ENCODE assay signal across 8 cellular contexts in the genomic region with DNA sequence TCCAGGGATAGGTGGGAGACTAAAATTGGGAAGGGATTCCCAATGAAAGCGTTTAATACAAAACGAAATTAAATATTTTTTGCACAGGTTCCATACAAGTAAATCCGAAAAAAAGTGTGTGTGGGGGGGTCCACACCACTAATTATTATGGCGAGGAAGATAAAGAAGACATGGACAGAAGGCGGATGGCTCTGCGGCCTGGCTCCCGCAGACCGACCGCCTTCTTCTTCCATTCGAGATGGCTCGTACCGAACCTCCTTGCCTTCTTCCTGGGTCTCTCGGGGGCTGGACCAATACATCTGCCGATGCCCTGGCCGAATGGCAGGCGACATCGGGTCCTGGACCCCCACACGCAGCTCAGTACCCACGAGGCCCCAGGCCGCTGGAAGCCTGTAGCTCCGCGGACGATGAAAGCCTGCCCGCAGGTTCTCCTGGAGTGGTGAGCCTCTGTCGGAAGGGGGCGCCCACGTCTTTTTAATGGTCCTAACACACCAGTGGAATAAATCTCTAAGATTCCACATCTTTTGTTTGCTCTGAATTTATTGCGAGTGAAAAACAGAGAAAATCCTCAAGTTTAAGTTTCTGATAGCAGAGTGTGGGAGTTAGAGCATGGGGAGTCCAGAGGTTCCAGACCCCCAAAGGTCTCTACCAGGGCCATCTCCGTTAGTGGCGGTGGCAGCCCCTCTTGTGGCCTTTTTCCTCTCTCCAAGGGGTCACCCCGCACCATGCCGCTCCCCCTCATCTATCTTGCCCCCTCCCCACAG. TPM values are rescaled to one million over a fixed set of nuclear protein-coding genes. Genes with fewer than 3 reads are reported as not detected.
A peak's percentile ranks its signal among the peaks of the same experiment; 100 is the strongest.
DNase-seq lines count a peak whose midpoint lies in the region; ATAC-seq, FAIRE-seq and TF ChIP-seq lines count a peak whose summit lies in the region.
"Had no signal": no experiment of that assay in that cellular context is flagged by ENCODE, and none has a peak within 500 bp of the region (broad histone marks: within the 10 kb centered on the region; RNA-seq: fewer than 3 reads in every experiment).

No MANE protein-coding gene starts in this region.

- peaks cover 0 to 7% of the 10 kb centered on the region in 2 donors for H3K4me1 ChIP-seq in kidney (ENCODE audit: control insufficient read depth in 1 of 2, insufficient read depth in 1 of 2, low read depth in 1 of 2, low read length in 2 of 2)

- in situ Hi-C loops in T47D (cut with HindIII; ENCODE audit: low pct_unique_long_range_greater_than_20kb, low sequenced_read_pairs) = no loop called here

- DNase-seq in NCI-H2107 (lab: John Stamatoyannopoulos, UW) = peak; percentile 52
- DNase-seq in WERI-Rb-1 = peak; percentile 89
- peak; percentile 80 to 84 for DNase-seq in T47D (ENCODE audit: low read depth in 1 of 2, low spot score in 1 of 2)
- DNase-seq in kidney = peak; percentile 92
- peak; percentile 38 to 66 for DNase-seq in stimulated activated CD4-positive, alpha-beta T cell treated with anti-CD3 and anti-CD28 coated beads, Interleukin-1b, Interleukin-23, amount 100 ng/mL, for 1 hour (ENCODE audit: low read depth in 2 of 2)

- TF ChIP-seq CTCF in GM12874 (IDR thresholded peaks at IDR 0.05; ENCODE audit: insufficient read depth, low read depth, low read length) = peak; percentile 72
- TF ChIP-seq CTCF in WERI-Rb-1 (IDR thresholded peaks at IDR 0.05; ENCODE audit: low read depth, low read length) = peak; percentile 78
- peak; percentile 73 for TF ChIP-seq CTCF in kidney (IDR thresholded peaks at IDR 0.05; ENCODE audit: borderline replicate concordance, extremely low read depth, insufficient read depth)

- peaks cover 15% of the 10 kb centered on the region for H3K9me3 ChIP-seq in WERI-Rb-1 (ENCODE audit: severe bottlenecking)
- H3K9me3 ChIP-seq in kidney (ENCODE audit: control insufficient read depth in 1 of 2, low read length in 2 of 2) = no peaks in the 10 kb centered on the region

- H3K4me3 ChIP-seq in WERI-Rb-1 (ENCODE audit: low read depth, low read length) = peak overlapping the region; percentile 0; the same call in 1 of the 2 replicates
- peak overlapping the region in 1 of 2 donors; percentile 20 for H3K4me3 ChIP-seq in kidney (ENCODE audit: low read length in 2 of 2)

- peaks cover 100% of the 10 kb centered on the region for H3K27me3 ChIP-seq in WERI-Rb-1 (ENCODE audit: insufficient read depth, low read depth, severe bottlenecking)

- H3K27ac ChIP-seq in WERI-Rb-1 (no peak overlapping the region), kidney (ENCODE audit: low read depth in 2 of 2, low read length in 2 of 2) (no peak overlapping the region)

- intact Hi-C loops in kidney (cut with DNase I) = loop anchor here (10.0 kb wide), 1 partner anchor 70 kb away; no protein-coding TSS in a partner anchor

- FAIRE-seq in kidney (lab: Jason Lieb, UNC) = no peak

- no peak for ATAC-seq in GM21717 (IDR thresholded peaks at IDR 0.05; ENCODE audit: unreplicated experiment)

- H3K9ac ChIP-seq in kidney (ENCODE audit: low read length in 2 of 2) = no peak overlapping the region

- H3K36me3 ChIP-seq in WERI-Rb-1 (no peaks in the 10 kb centered on the region), kidney (ENCODE audit: control insufficient read depth in 1 of 2, insufficient read depth in 2 of 2, low read length in 2 of 2) (no peaks in the 10 kb centered on the region)

RNA-seq across cellular contexts. Expression of gene PRAC2, which starts 1.4 kb away (rescaled TPM):
- not detected for total RNA-seq in kidney
- not detected for polyA plus RNA-seq in kidney (ENCODE audit: insufficient read depth, low read depth, low replicate concordance)

RNA-seq across cellular contexts. Expression of gene PRAC1, which starts 2.1 kb away (rescaled TPM):
- total RNA-seq in kidney = not detected
- not detected for polyA plus RNA-seq in kidney (ENCODE audit: insufficient read depth, low read depth, low replicate concordance)
- total RNA-seq: subcutaneous adipose tissue had no signal

RNA-seq across cellular contexts. Expression of gene HOXB13, which starts 4.1 kb away (rescaled TPM):
- not detected for total RNA-seq in kidney
- polyA plus RNA-seq in kidney (ENCODE audit: insufficient read depth, low read depth, low replicate concordance) = not detected
